ENCODE assay signal across 13 cellular contexts in genomic region chr11:68927280-68928107, GRCh38. TPM values are rescaled to one million over a fixed set of nuclear protein-coding genes. Genes with fewer than 3 reads are reported as not detected.
DNase-seq lines count a peak whose midpoint lies in the region; ATAC-seq, FAIRE-seq and TF ChIP-seq lines count a peak whose summit lies in the region.
"Had no signal": no experiment of that assay in that cellular context is flagged by ENCODE, and none has a peak within 500 bp of the region (broad histone marks: within the 10 kb centered on the region; RNA-seq: fewer than 3 reads in every experiment).

No MANE protein-coding gene starts in this region.

- peaks cover 20% of the 10 kb centered on the region for H3K9me3 Mint-ChIP-seq in activated naive CD4-positive, alpha-beta T cell treated with anti-CD3 and anti-CD28 coated beads, Interleukin-2, amount 10 ng/mL, durations not matched to agents 7 days and 5 days

- H3K4me1 ChIP-seq in right lobe of liver (no peaks in the 10 kb centered on the region), HepG2 (ENCODE audit: insufficient read depth, low read length) (no peaks in the 10 kb centered on the region), heart left ventricle (peaks cover 13 to 35% (median 27%) of the 10 kb centered on the region in 12 donors), aorta (ENCODE audit: control insufficient read depth in 1 of 2, insufficient read depth in 2 of 2, low read length in 2 of 2) (peaks cover 0 to 3% of the 10 kb centered on the region in 2 donors)

- intact Hi-C loops in right lobe of liver (cut with DNase I) = no loop called here
- intact Hi-C loops in HepG2 (cut with micrococcal nuclease; ENCODE audit: unreplicated experiment) = no loop called here
- intact Hi-C loops in heart left ventricle (cut with DNase I) = loop anchor here in 9 of 10 donors (5.0 to 10.0 kb wide), 6 partner anchors 115 to 717 kb away; partner anchors contain the start of genes TPCN2 (in 6 of the 9) and CCND1 (in 2 of the 9)
- intact Hi-C loops in aorta (cut with DNase I) = loop anchor here (5.0 to 10.0 kb wide), 2 partner anchors 85 to 117 kb away; partner anchors contain the start of genes MRGPRF (in 1 of the 2) and TPCN2 (in 1 of the 2)

- TF ChIP-seq CTCF in right lobe of liver (IDR thresholded peaks at IDR 0.05) = no peak
- no peak for TF ChIP-seq CTCF in HepG2 (CRISPR knock-in tag; IDR thresholded peaks at IDR 0.05)
- TF ChIP-seq CTCF in heart left ventricle (IDR thresholded peaks at IDR 0.05) = no peak

- H3K9ac ChIP-seq in HepG2 (ENCODE audit: insufficient read depth, low read depth, low read length) = no peak overlapping the region

- no peaks in the 10 kb centered on the region for H3K27me3 Mint-ChIP-seq in activated naive CD4-positive, alpha-beta T cell treated with anti-CD3 and anti-CD28 coated beads, Interleukin-2, amount 10 ng/mL, durations not matched to agents 7 days and 5 days
- H3K27me3 Mint-ChIP-seq: activated naive CD8-positive, alpha-beta T cell had no signal

- POLR2A ChIA-PET in HepG2 (lab: Yijun Ruan, JAX) = no interaction called here

- H3K4me2 ChIP-seq in HepG2 (ENCODE audit: low read depth, low read length) = no peak overlapping the region

- no peak overlapping the region for H2AFZ ChIP-seq in HepG2 (ENCODE audit: low read length)

- no peaks in the 10 kb centered on the region for H4K20me1 ChIP-seq in HepG2 (ENCODE audit: insufficient read depth, low read length)

- H3K27ac Mint-ChIP-seq in activated naive CD4-positive, alpha-beta T cell treated with anti-CD3 and anti-CD28 coated beads, Interleukin-2, amount 10 ng/mL, durations not matched to agents 7 days and 5 days = no peak overlapping the region
- H3K27ac Mint-ChIP-seq: activated naive CD8-positive, alpha-beta T cell had no signal

- peak; percentile 50 to 83 (median 68) for ATAC-seq in right lobe of liver
- ATAC-seq in HepG2 = no peak
- ATAC-seq in heart left ventricle = peak in 3 of 4 donors; percentile 45 to 54 (median 46)
- peak; percentile 40 for ATAC-seq in aorta (ENCODE audit: low FRiP score)

- TF ChIP-seq EP300 in HepG2 (IDR thresholded peaks at IDR 0.05; ENCODE audit: low read depth in 2 of 2, low read length in 2 of 2) (no peak), HepG2 (CRISPR knock-in tag; IDR thresholded peaks at IDR 0.05; ENCODE audit: borderline replicate concordance) (no peak)

- 70% methylated on average over 9 of the region's 12 CpGs for WGBS in right lobe of liver (ENCODE audit: insufficient coverage, low coverage, low lambda C conversion rate, missing lambda C conversion rate)
- 99% methylated on average over 11 of the region's 12 CpGs for WGBS in HepG2 (ENCODE audit: low lambda C conversion rate)
- WGBS in heart left ventricle, 4 donors = 33 to 38% (median 34%) methylated on average over 12 of the region's 12 CpGs
- WGBS in aorta, 2 donors = 17 to 21% methylated on average over 12 of the region's 12 CpGs

- no peak for DNase-seq in right lobe of liver
- no peak for DNase-seq in HepG2 (ENCODE audit: low spot score)
- peak; percentile 70 for DNase-seq in SIG-M5 treated with dmso at 0.1 percent for 504 hours (lab: John Stamatoyannopoulos, UW; ENCODE audit: unreplicated experiment)
- DNase-seq in heart left ventricle = peak in 2 of 5 donors; percentile 23 to 59
- DNase-seq in aorta = peak; percentile 57 to 74
- DNase-seq in HuH-7 (ENCODE audit: low spot score) = no peak
- DNase-seq in effector CD4-positive, alpha-beta T cell = no peak
- no peak for DNase-seq in activated naive CD4-positive, alpha-beta T cell treated with anti-CD3 and anti-CD28 coated beads, Interleukin-2, amount 10 ng/mL, durations not matched to agents 7 days and 5 days
- DNase-seq: left cardiac atrium had no signal

- H3K27me3 ChIP-seq in right lobe of liver (no peaks in the 10 kb centered on the region), HepG2 (ENCODE audit: control insufficient read depth in 1 of 2, insufficient read depth in 2 of 2, low read length in 2 of 2) (no peaks in the 10 kb centered on the region), heart left ventricle (no peaks in the 10 kb centered on the region), aorta (ENCODE audit: control insufficient read depth in 1 of 2, insufficient read depth in 2 of 2, low read length in 1 of 2) (no peaks in the 10 kb centered on the region)

- H3K27ac ChIP-seq in right lobe of liver (no peak overlapping the region), HepG2 (ENCODE audit: extremely low read length, insufficient read depth, low read length) (no peak overlapping the region), heart left ventricle (peak overlapping the region in 9 of 12 donors; percentile 6 to 82 (median 58)), aorta (ENCODE audit: low read depth in 1 of 2, low read length in 2 of 2) (peak overlapping the region in 1 of 2 donors; percentile 4)
- H3K27ac ChIP-seq: HL-60 had no signal

- no peaks in the 10 kb centered on the region for H3K79me2 ChIP-seq in HepG2 (ENCODE audit: insufficient read depth, low read length)

- peaks cover 66% of the 10 kb centered on the region for H3K36me3 Mint-ChIP-seq in activated naive CD4-positive, alpha-beta T cell treated with anti-CD3 and anti-CD28 coated beads, Interleukin-2, amount 10 ng/mL, durations not matched to agents 7 days and 5 days

- H3K4me3 ChIP-seq in right lobe of liver (no peak overlapping the region), HepG2 (replicated peaks in 1 of 3; ENCODE audit: insufficient read depth in 1 of 3, low read depth in 2 of 3, low read length in 3 of 3) (no peak overlapping the region), heart left ventricle (no peak overlapping the region), aorta (ENCODE audit: low read length in 2 of 2) (no peak overlapping the region)

- TF ChIP-seq POLR2A in right lobe of liver (IDR thresholded peaks at IDR 0.05) = no peak
- TF ChIP-seq POLR2A in HepG2 (IDR thresholded peaks at IDR 0.05; ENCODE audit: insufficient read depth in 1 of 2, low read depth in 2 of 2, low read length in 2 of 2) = no peak
- no peak for TF ChIP-seq POLR2A in heart left ventricle (IDR thresholded peaks at IDR 0.05)

- TF ChIP-seq RAD21 in HepG2 (CRISPR knock-in tag; IDR thresholded peaks at IDR 0.05) = no peak

- CTCF ChIA-PET in HepG2 (lab: Yijun Ruan, JAX; ENCODE audit: low intra/inter-chr PET ratio, low total read pairs) = no interaction called here
- CTCF ChIA-PET in activated naive CD4-positive, alpha-beta T cell treated with anti-CD3 and anti-CD28 coated beads, Interleukin-2, amount 10 ng/mL, durations not matched to agents 7 days and 5 days (lab: Charles Lee) = interaction anchor here (0.5 kb wide), 1 partner anchor 37 kb away, joined by 3 read pairs; no protein-coding TSS in a partner anchor

- no peak for FAIRE-seq in HepG2 (lab: Jason Lieb, UNC)
- FAIRE-seq: TTC549 had no signal

- peaks cover 0 to 38% (median 24%) of the 10 kb centered on the region in 4 donors for H3K36me3 ChIP-seq in right lobe of liver
- H3K36me3 ChIP-seq in HepG2 (replicated peaks in 1 of 2; ENCODE audit: control insufficient read depth in 1 of 2, insufficient read depth in 2 of 2, low read length in 2 of 2) = peaks cover 24 to 66% of the 10 kb centered on the region in 2 experiments
- H3K36me3 ChIP-seq in heart left ventricle = peaks cover 0 to 82% (median 62%) of the 10 kb centered on the region in 9 donors
- H3K36me3 ChIP-seq in aorta (ENCODE audit: control insufficient read depth in 1 of 2, insufficient read depth in 2 of 2, low read length in 1 of 2) = peaks cover 0 to 6% of the 10 kb centered on the region in 2 donors

- no peak overlapping the region for H3K4me3 Mint-ChIP-seq in activated naive CD4-positive, alpha-beta T cell treated with anti-CD3 and anti-CD28 coated beads, Interleukin-2, amount 10 ng/mL, durations not matched to agents 7 days and 5 days
- H3K4me3 Mint-ChIP-seq: activated naive CD8-positive, alpha-beta T cell had no signal

- in situ Hi-C loops in HepG2 (cut with HindIII; ENCODE audit: extremely low pct_ligation_motif_present, low pct_unique_long_range_greater_than_20kb) = no loop called here

- no TSS peak for BruUV-seq in HepG2 (replicated peaks; lab: Mats Ljungman, UMichigan)

- no peaks in the 10 kb centered on the region for H3K4me1 Mint-ChIP-seq in activated naive CD4-positive, alpha-beta T cell treated with anti-CD3 and anti-CD28 coated beads, Interleukin-2, amount 10 ng/mL, durations not matched to agents 7 days and 5 days

- H3K9me3 ChIP-seq in right lobe of liver = peaks cover 0 to 9% (median 2%) of the 10 kb centered on the region in 4 donors
- peaks cover 20% of the 10 kb centered on the region for H3K9me3 ChIP-seq in HepG2 (ENCODE audit: low read length)
- peaks cover 0 to 22% (median 16%) of the 10 kb centered on the region in 12 donors for H3K9me3 ChIP-seq in heart left ventricle
- H3K9me3 ChIP-seq in aorta (ENCODE audit: control insufficient read depth, low read length) = no peaks in the 10 kb centered on the region

RNA-seq across cellular contexts. Expression of gene IGHMBP2, which starts 23.8 kb away (rescaled TPM):
- total RNA-seq in right lobe of liver = 10 to 100 TPM in 4 of 6 experiments, 1 to 10 TPM in 2; 5.8 to 21.2 (median 11.5) TPM
- 5.9 and 9.9 TPM in 2 replicates for total RNA-seq in HepG2 (2016; rRNA removed; fragmentation: Illumina TruSeq; extraction: Trizol)
- 3.2 and 3.6 TPM in 2 replicates for total RNA-seq in HepG2 (2016; cell fraction: cytosol; rRNA removed; fragmentation: Illumina TruSeq; extraction: Trizol; ENCODE audit: low read depth)
- 4.3 and 13.3 TPM in 2 replicates for total RNA-seq in HepG2 (2016; cell fraction: insoluble cytoplasmic fraction; rRNA removed; fragmentation: Illumina TruSeq; extraction: Trizol)
- total RNA-seq in HepG2 (2016; cell fraction: membrane; rRNA removed; fragmentation: Illumina TruSeq; extraction: Trizol) = 4.7 and 5.4 TPM in 2 replicates
- 12.8 and 19.6 TPM in 2 replicates for total RNA-seq in HepG2 (2016; cell fraction: nucleus; rRNA removed; fragmentation: Illumina TruSeq; extraction: Trizol)
- polyA plus RNA-seq in HepG2 (2011; rRNA removed) = 8.9 and 11.4 TPM in 2 replicates
- 3.7 and 3.8 TPM in 2 replicates for polyA plus RNA-seq in HepG2 (2011; cell fraction: cytosol; rRNA removed)
- 32.6 and 32.7 TPM in 2 replicates for polyA plus RNA-seq in HepG2 (2011; cell fraction: nucleus; rRNA removed)
- polyA plus RNA-seq in HepG2 (2012) = 8.7 and 9.4 TPM in 2 replicates
- polyA plus RNA-seq in HepG2 (2016; cell fraction: cytosol; fragmentation: Illumina TruSeq; extraction: Trizol; ENCODE audit: low read depth) = 1.2 and 1.7 TPM in 2 replicates
- polyA plus RNA-seq in HepG2 (2016; cell fraction: insoluble cytoplasmic fraction; fragmentation: Illumina TruSeq; extraction: Trizol; ENCODE audit: low read depth) = 6.1 and 8.6 TPM in 2 replicates
- polyA plus RNA-seq in HepG2 (2016; cell fraction: membrane; fragmentation: Illumina TruSeq; extraction: Trizol; ENCODE audit: low read depth) = 3.5 and 3.6 TPM in 2 replicates
- polyA plus RNA-seq in HepG2 (2016; cell fraction: nucleus; fragmentation: Illumina TruSeq; extraction: Trizol; ENCODE audit: insufficient read depth, low read depth) = 34.8 and 38.5 TPM in 2 replicates
- polyA minus RNA-seq in HepG2 (2011; rRNA and poly(A)+ RNA removed; ENCODE audit: low replicate concordance) = 24.9 and 42.4 TPM in 2 replicates
- polyA minus RNA-seq in HepG2 (2011; cell fraction: cytosol; rRNA and poly(A)+ RNA removed) = 8.0 and 8.1 TPM in 2 replicates
- 22.9 and 24.8 TPM in 2 replicates for polyA minus RNA-seq in HepG2 (2011; cell fraction: nucleus; rRNA and poly(A)+ RNA removed)
- total RNA-seq in heart left ventricle = 10 to 100 TPM in 6 of 9 donors, 1 to 10 TPM in 3; 8.3 to 18.9 (median 13.7) TPM
- polyA plus RNA-seq in heart left ventricle = 10 to 100 TPM; 10.3 to 12.6 TPM
- 10 to 100 TPM; 24.6 to 33.6 TPM for total RNA-seq in aorta
- 10 to 100 TPM in 1 of 2 donors, 1 to 10 TPM in 1; 5.6 to 64.7 TPM for polyA plus RNA-seq in aorta

RNA-seq across cellular contexts. Expression of gene MRPL21, which starts 23.9 kb away (rescaled TPM):
- total RNA-seq in right lobe of liver (10 to 100 TPM; 18.8 to 50.4 (median 26.0) TPM), HepG2 (2016; rRNA removed; fragmentation: Illumina TruSeq; extraction: Trizol) (100 and 128 TPM in 2 replicates), heart left ventricle (100 to 1,000 TPM in 2 of 9 donors, 10 to 100 TPM in 7; 59.9 to 120 (median 87.9) TPM), aorta (10 to 100 TPM; 31.7 to 37.0 TPM)
- 51.5 and 56.8 TPM in 2 replicates for total RNA-seq in HepG2 (2016; cell fraction: cytosol; rRNA removed; fragmentation: Illumina TruSeq; extraction: Trizol; ENCODE audit: low read depth)
- total RNA-seq in HepG2 (2016; cell fraction: insoluble cytoplasmic fraction; rRNA removed; fragmentation: Illumina TruSeq; extraction: Trizol) = 90.5 and 136 TPM in 2 replicates
- total RNA-seq in HepG2 (2016; cell fraction: membrane; rRNA removed; fragmentation: Illumina TruSeq; extraction: Trizol) = 53.3 and 53.5 TPM in 2 replicates
- total RNA-seq in HepG2 (2016; cell fraction: nucleus; rRNA removed; fragmentation: Illumina TruSeq; extraction: Trizol) = 41.8 and 43.3 TPM in 2 replicates
- polyA plus RNA-seq in HepG2 (2011; rRNA removed) (56.3 and 61.5 TPM in 2 replicates), heart left ventricle (100 to 1,000 TPM; 117 to 230 TPM), aorta (10 to 100 TPM; 51.7 to 69.7 TPM)
- 52.8 and 61.9 TPM in 2 replicates for polyA plus RNA-seq in HepG2 (2011; cell fraction: cytosol; rRNA removed)
- 26.4 and 27.8 TPM in 2 replicates for polyA plus RNA-seq in HepG2 (2011; cell fraction: nucleus; rRNA removed)
- 49.9 and 56.6 TPM in 2 replicates for polyA plus RNA-seq in HepG2 (2012)
- polyA plus RNA-seq in HepG2 (2016; cell fraction: cytosol; fragmentation: Illumina TruSeq; extraction: Trizol; ENCODE audit: low read depth) = 48.1 and 59.5 TPM in 2 replicates
- polyA plus RNA-seq in HepG2 (2016; cell fraction: insoluble cytoplasmic fraction; fragmentation: Illumina TruSeq; extraction: Trizol; ENCODE audit: low read depth) = 119 and 125 TPM in 2 replicates
- polyA plus RNA-seq in HepG2 (2016; cell fraction: membrane; fragmentation: Illumina TruSeq; extraction: Trizol; ENCODE audit: low read depth) = 41.7 and 46.4 TPM in 2 replicates
- polyA plus RNA-seq in HepG2 (2016; cell fraction: nucleus; fragmentation: Illumina TruSeq; extraction: Trizol; ENCODE audit: insufficient read depth, low read depth) = 59.6 and 63.8 TPM in 2 replicates
- 26.5 and 74.2 TPM in 2 replicates for polyA minus RNA-seq in HepG2 (2011; rRNA and poly(A)+ RNA removed; ENCODE audit: low replicate concordance)
- polyA minus RNA-seq in HepG2 (2011; cell fraction: cytosol; rRNA and poly(A)+ RNA removed) = 12.5 and 18.9 TPM in 2 replicates
- 21.3 and 25.6 TPM in 2 replicates for polyA minus RNA-seq in HepG2 (2011; cell fraction: nucleus; rRNA and poly(A)+ RNA removed)

RNA-seq across cellular contexts. Expression of gene MRGPRD, which starts 53.3 kb away (rescaled TPM):
- not detected for total RNA-seq in right lobe of liver
- total RNA-seq in HepG2 (2016; rRNA removed; fragmentation: Illumina TruSeq; extraction: Trizol) = not detected in 2 replicates
- not detected in 2 replicates for total RNA-seq in HepG2 (2016; cell fraction: cytosol; rRNA removed; fragmentation: Illumina TruSeq; extraction: Trizol; ENCODE audit: low read depth)
- total RNA-seq in HepG2 (2016; cell fraction: insoluble cytoplasmic fraction; rRNA removed; fragmentation: Illumina TruSeq; extraction: Trizol) = not detected in 2 replicates
- not detected in 2 replicates for total RNA-seq in HepG2 (2016; cell fraction: membrane; rRNA removed; fragmentation: Illumina TruSeq; extraction: Trizol)
- not detected in 2 replicates for total RNA-seq in HepG2 (2016; cell fraction: nucleus; rRNA removed; fragmentation: Illumina TruSeq; extraction: Trizol)
- not detected in 2 replicates for polyA plus RNA-seq in HepG2 (2011; rRNA removed)
- not detected in 2 replicates for polyA plus RNA-seq in HepG2 (2011; cell fraction: cytosol; rRNA removed)
- polyA plus RNA-seq in HepG2 (2011; cell fraction: nucleus; rRNA removed) = not detected in 2 replicates
- not detected in 2 replicates for polyA plus RNA-seq in HepG2 (2012)
- not detected in 2 replicates for polyA plus RNA-seq in HepG2 (2016; cell fraction: cytosol; fragmentation: Illumina TruSeq; extraction: Trizol; ENCODE audit: low read depth)
- polyA plus RNA-seq in HepG2 (2016; cell fraction: insoluble cytoplasmic fraction; fragmentation: Illumina TruSeq; extraction: Trizol; ENCODE audit: low read depth) = not detected in 2 replicates
- not detected in 2 replicates for polyA plus RNA-seq in HepG2 (2016; cell fraction: membrane; fragmentation: Illumina TruSeq; extraction: Trizol; ENCODE audit: low read depth)
- polyA plus RNA-seq in HepG2 (2016; cell fraction: nucleus; fragmentation: Illumina TruSeq; extraction: Trizol; ENCODE audit: insufficient read depth, low read depth) = not detected in 2 replicates
- polyA minus RNA-seq in HepG2 (2011; rRNA and poly(A)+ RNA removed; ENCODE audit: low replicate concordance) = not detected in 2 replicates
- polyA minus RNA-seq in HepG2 (2011; cell fraction: cytosol; rRNA and poly(A)+ RNA removed) = not detected in 2 replicates
- polyA minus RNA-seq in HepG2 (2011; cell fraction: nucleus; rRNA and poly(A)+ RNA removed) = not detected in 2 replicates
- total RNA-seq in heart left ventricle = not detected
- polyA plus RNA-seq in heart left ventricle = not detected
- total RNA-seq in aorta = under 1 TPM in 1 of 2 donors, not detected in 1; 0.49 TPM
- not detected for polyA plus RNA-seq in aorta
- total RNA-seq: epithelial cell of proximal tubule, left cardiac atrium had no signal

Comparison
In these comparisons a context has a peak if more than half of its experiments do, and no peak if none do; other contexts are left out.
1. DNase-seq: peak in SIG-M5 treated with dmso at 0.1 percent for 504 hours (single experiment) and aorta (2 of 2); none in right lobe of liver (0 of 3), HepG2 (single experiment), HuH-7 (single experiment), effector CD4-positive, alpha-beta T cell (single experiment) and activated naive CD4-positive, alpha-beta T cell treated with anti-CD3 and anti-CD28 coated beads, Interleukin-2, amount 10 ng/mL, durations not matched to agents 7 days and 5 days (single experiment).
2. H3K27ac ChIP-seq: peak in heart left ventricle (9 of 12); none in right lobe of liver (0 of 3) and HepG2 (single experiment).
3. intact Hi-C loops: an anchor here in heart left ventricle (5.0 to 10.0 kb wide) and aorta (5.0 to 10.0 kb wide); none called in right lobe of liver and HepG2.